19 cellular contexts compared by ENCODE assay signal in the genomic region with DNA sequence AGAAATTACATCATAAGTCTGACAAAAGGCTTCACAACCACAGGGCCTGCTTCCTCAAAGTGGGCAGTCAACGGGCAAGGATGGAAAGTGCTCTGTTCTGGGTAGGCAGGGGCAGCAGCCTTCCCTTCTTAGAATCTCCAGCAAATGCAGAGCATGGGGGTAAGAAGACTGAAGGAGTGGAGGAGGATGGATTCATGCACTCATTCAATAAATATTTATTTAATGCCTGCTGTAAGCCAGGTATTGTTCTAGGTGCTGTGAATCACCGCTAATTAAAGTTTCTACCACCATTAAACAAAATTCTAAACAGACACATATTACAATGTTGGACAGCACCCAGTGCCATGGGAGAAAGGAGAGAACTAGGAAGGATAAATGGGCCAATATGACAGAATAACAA.
"Had no signal": no experiment of that assay in that cellular context is flagged by ENCODE, and none has a peak within 500 bp of the region (broad histone marks: within the 10 kb centered on the region; RNA-seq: fewer than 3 reads in every experiment).

No MANE protein-coding gene starts in this region.

- DNase-seq: KBM-7, MM.1S, NCI-H1048, NCI-H1105, NCI-H1417, NCI-H1436 treated with DMSO at 0.1 percent for 48 hours, NCI-H1694, NCI-H187 treated with DMSO at 0.1 percent for 48 hours, NCI-H2029 treated with DMSO at 0.1 percent for 48 hours, NCI-H2171 treated with DMSO at 0.1 percent for 48 hours, NCI-H524, NCI-H526 treated with DMSO at 0.1 percent for 48 hours, NCI-H774, PC-9, Peyer's patch, Right ventricle myocardium superior, SIG-M5 had no signal

- H3K4me3 ChIP-seq: PC-9, Peyer's patch, SJSA1, SK-N-MC had no signal
